Comparison of ENCODE assay signal across 1 cellular context in the genomic region with DNA sequence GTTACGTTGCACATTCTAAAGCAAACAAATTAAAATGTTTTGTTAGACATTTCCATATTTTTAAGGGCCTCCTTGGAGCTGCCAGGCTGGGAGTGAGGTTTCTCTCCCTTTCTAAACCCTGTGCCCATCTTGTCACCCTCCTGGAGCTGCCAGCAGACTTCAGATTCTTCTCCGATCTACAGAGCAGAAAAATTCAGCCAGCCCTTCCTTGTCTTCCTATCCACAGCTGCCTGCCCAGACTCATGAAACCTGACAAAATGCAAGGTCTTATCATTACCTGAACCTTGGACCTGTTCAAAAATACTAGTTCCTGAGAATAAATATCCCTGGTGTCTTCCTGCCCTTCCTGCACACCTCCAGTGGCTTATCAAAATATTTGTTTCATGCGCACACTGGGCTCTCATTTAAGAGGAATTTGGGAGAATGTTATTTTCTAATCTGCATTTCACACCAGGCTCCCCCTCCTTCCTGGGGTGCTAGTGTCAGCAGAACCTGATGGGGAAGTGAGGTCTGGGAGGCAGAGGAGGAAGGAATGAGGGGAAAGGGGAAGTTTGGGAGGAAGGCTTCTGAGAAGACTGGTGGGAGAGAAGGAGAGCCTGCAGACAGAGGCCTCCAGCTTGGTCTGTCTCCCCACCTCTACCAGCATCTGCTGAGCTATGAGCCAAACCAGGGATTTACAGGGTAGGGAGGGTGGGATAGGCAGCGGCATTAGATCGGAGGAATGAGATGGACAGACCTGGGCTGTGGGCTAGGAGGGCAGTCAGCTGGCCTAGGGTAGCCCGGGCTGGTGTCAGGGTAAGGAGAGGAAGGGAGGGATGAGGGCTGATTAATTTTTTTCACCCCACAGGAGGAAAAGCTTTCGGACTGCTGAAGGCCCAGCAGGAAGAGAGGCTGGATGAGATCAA.
TF ChIP-seq lines count a peak whose summit lies in the region.

A gene (plus strand): TSS at position 561 of the 905 bp plus-strand sequence. CDS start 96 bp downstream, at position 657.

TF ChIP-seq in HepG2, 621 proteins besides CTCF, POLR2A, EP300 and RAD21 (continued from another document):
- TF ChIP-seq, protein P1, sequence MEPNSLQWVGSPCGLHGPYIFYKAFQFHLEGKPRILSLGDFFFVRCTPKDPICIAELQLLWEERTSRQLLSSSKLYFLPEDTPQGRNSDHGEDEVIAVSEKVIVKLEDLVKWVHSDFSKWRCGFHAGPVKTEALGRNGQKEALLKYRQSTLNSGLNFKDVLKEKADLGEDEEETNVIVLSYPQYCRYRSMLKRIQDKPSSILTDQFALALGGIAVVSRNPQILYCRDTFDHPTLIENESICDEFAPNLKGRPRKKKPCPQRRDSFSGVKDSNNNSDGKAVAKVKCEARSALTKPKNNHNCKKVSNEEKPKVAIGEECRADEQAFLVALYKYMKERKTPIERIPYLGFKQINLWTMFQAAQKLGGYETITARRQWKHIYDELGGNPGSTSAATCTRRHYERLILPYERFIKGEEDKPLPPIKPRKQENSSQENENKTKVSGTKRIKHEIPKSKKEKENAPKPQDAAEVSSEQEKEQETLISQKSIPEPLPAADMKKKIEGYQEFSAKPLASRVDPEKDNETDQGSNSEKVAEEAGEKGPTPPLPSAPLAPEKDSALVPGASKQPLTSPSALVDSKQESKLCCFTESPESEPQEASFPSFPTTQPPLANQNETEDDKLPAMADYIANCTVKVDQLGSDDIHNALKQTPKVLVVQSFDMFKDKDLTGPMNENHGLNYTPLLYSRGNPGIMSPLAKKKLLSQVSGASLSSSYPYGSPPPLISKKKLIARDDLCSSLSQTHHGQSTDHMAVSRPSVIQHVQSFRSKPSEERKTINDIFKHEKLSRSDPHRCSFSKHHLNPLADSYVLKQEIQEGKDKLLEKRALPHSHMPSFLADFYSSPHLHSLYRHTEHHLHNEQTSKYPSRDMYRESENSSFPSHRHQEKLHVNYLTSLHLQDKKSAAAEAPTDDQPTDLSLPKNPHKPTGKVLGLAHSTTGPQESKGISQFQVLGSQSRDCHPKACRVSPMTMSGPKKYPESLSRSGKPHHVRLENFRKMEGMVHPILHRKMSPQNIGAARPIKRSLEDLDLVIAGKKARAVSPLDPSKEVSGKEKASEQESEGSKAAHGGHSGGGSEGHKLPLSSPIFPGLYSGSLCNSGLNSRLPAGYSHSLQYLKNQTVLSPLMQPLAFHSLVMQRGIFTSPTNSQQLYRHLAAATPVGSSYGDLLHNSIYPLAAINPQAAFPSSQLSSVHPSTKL (CRISPR knock-in tag; IDR thresholded peaks at IDR 0.05): peak; percentile 40; the same call in 1 of the 2 replicates
- TF ChIP-seq TBX2 (CRISPR knock-in tag; IDR thresholded peaks at IDR 0.05; ENCODE audit: borderline replicate concordance) (peak; percentile 78; the same call in 1 of the 2 replicates), ELF3 (CRISPR knock-in tag; IDR thresholded peaks at IDR 0.05) (0 out of 2 replicates have a peak, but pooled peaks have one; percentile 61), ARNT2 (CRISPR knock-in tag; IDR thresholded peaks at IDR 0.05; ENCODE audit: low read depth) (0 out of 2 replicates have a peak, but pooled peaks have one; percentile 13), ZNF670 (CRISPR knock-in tag; IDR thresholded peaks at IDR 0.05; ENCODE audit: borderline replicate concordance) (0 out of 2 replicates have a peak, but pooled peaks have one; percentile 0), TRIM24 (CRISPR knock-in tag; IDR thresholded peaks at IDR 0.05) (no peak), ZNF788 (CRISPR knock-in tag; IDR thresholded peaks at IDR 0.05; ENCODE audit: borderline replicate concordance) (no peak), HNF4A (CRISPR knock-in tag; IDR thresholded peaks at IDR 0.05) (peak; percentile 83), ETV5 (CRISPR knock-in tag; IDR thresholded peaks at IDR 0.05; ENCODE audit: borderline replicate concordance) (peak; percentile 21; the same call in 1 of the 2 replicates), HOXA3 (CRISPR knock-in tag; IDR thresholded peaks at IDR 0.05) (0 out of 2 replicates have a peak, but pooled peaks have one; percentile 19), STAG1 (CRISPR knock-in tag; IDR thresholded peaks at IDR 0.05) (0 out of 2 replicates have a peak, but pooled peaks have one; percentile 4), SOX13 (IDR thresholded peaks at IDR 0.05) (no peak), SOX13 (CRISPR knock-in tag; conservative IDR thresholded peaks at IDR 0.05 in 1 of 2, IDR thresholded peaks at IDR 0.05 in 1 of 2) (peak in 1 of 2 experiments; percentile 9; a peak in 1 of 4 replicates), RELA (CRISPR knock-in tag; IDR thresholded peaks at IDR 0.05) (0 out of 2 replicates have a peak, but pooled peaks have one; percentile 3), PITX1 (CRISPR knock-in tag; IDR thresholded peaks at IDR 0.05) (peak; percentile 19; the same call in 1 of the 2 replicates), FOXA3 (CRISPR knock-in tag; IDR thresholded peaks at IDR 0.05) (peak; percentile 49), GABPA (IDR thresholded peaks at IDR 0.05; ENCODE audit: low read depth, low read length) (no peak), GABPA (CRISPR knock-in tag; IDR thresholded peaks at IDR 0.05; ENCODE audit: low read depth) (peak; percentile 25; the same call in 1 of the 2 replicates), ZNF766 (CRISPR knock-in tag; IDR thresholded peaks at IDR 0.05; ENCODE audit: borderline replicate concordance) (0 out of 2 replicates have a peak, but pooled peaks have one; percentile 75), KAT8 (CRISPR knock-in tag; IDR thresholded peaks at IDR 0.05) (no peak)
- TF ChIP-seq, protein P2, sequence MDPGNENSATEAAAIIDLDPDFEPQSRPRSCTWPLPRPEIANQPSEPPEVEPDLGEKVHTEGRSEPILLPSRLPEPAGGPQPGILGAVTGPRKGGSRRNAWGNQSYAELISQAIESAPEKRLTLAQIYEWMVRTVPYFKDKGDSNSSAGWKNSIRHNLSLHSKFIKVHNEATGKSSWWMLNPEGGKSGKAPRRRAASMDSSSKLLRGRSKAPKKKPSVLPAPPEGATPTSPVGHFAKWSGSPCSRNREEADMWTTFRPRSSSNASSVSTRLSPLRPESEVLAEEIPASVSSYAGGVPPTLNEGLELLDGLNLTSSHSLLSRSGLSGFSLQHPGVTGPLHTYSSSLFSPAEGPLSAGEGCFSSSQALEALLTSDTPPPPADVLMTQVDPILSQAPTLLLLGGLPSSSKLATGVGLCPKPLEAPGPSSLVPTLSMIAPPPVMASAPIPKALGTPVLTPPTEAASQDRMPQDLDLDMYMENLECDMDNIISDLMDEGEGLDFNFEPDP (CRISPR knock-in tag; conservative IDR thresholded peaks at IDR 0.05): 0 out of 2 replicates have a peak, but pooled peaks have one; percentile 34
- TF ChIP-seq, protein P3, sequence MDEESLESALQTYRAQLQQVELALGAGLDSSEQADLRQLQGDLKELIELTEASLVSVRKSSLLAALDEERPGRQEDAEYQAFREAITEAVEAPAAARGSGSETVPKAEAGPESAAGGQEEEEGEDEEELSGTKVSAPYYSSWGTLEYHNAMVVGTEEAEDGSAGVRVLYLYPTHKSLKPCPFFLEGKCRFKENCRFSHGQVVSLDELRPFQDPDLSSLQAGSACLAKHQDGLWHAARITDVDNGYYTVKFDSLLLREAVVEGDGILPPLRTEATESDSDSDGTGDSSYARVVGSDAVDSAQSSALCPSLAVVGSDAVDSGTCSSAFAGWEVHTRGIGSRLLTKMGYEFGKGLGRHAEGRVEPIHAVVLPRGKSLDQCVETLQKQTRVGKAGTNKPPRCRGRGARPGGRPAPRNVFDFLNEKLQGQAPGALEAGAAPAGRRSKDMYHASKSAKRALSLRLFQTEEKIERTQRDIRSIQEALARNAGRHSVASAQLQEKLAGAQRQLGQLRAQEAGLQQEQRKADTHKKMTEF (CRISPR knock-in tag; IDR thresholded peaks at IDR 0.05): peak; percentile 21; the same call in 1 of the 2 replicates
- TF ChIP-seq, protein P4, sequence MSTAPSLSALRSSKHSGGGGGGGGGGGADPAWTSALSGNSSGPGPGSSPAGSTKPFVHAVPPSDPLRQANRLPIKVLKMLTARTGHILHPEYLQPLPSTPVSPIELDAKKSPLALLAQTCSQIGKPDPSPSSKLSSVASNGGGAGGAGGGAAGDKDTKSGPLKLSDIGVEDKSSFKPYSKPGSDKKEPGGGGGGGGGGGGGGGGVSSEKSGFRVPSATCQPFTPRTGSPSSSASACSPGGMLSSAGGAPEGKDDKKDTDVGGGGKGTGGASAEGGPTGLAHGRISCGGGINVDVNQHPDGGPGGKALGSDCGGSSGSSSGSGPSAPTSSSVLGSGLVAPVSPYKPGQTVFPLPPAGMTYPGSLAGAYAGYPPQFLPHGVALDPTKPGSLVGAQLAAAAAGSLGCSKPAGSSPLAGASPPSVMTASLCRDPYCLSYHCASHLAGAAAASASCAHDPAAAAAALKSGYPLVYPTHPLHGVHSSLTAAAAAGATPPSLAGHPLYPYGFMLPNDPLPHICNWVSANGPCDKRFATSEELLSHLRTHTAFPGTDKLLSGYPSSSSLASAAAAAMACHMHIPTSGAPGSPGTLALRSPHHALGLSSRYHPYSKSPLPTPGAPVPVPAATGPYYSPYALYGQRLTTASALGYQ (CRISPR knock-in tag; IDR thresholded peaks at IDR 0.05): 0 out of 2 replicates have a peak, but pooled peaks have one; percentile 37
- TF ChIP-seq, protein P5, sequence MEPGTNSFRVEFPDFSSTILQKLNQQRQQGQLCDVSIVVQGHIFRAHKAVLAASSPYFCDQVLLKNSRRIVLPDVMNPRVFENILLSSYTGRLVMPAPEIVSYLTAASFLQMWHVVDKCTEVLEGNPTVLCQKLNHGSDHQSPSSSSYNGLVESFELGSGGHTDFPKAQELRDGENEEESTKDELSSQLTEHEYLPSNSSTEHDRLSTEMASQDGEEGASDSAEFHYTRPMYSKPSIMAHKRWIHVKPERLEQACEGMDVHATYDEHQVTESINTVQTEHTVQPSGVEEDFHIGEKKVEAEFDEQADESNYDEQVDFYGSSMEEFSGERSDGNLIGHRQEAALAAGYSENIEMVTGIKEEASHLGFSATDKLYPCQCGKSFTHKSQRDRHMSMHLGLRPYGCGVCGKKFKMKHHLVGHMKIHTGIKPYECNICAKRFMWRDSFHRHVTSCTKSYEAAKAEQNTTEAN (CRISPR knock-in tag; conservative IDR thresholded peaks at IDR 0.05): peak; percentile 66; the same call in 1 of the 2 replicates
- TF ChIP-seq, protein P6, sequence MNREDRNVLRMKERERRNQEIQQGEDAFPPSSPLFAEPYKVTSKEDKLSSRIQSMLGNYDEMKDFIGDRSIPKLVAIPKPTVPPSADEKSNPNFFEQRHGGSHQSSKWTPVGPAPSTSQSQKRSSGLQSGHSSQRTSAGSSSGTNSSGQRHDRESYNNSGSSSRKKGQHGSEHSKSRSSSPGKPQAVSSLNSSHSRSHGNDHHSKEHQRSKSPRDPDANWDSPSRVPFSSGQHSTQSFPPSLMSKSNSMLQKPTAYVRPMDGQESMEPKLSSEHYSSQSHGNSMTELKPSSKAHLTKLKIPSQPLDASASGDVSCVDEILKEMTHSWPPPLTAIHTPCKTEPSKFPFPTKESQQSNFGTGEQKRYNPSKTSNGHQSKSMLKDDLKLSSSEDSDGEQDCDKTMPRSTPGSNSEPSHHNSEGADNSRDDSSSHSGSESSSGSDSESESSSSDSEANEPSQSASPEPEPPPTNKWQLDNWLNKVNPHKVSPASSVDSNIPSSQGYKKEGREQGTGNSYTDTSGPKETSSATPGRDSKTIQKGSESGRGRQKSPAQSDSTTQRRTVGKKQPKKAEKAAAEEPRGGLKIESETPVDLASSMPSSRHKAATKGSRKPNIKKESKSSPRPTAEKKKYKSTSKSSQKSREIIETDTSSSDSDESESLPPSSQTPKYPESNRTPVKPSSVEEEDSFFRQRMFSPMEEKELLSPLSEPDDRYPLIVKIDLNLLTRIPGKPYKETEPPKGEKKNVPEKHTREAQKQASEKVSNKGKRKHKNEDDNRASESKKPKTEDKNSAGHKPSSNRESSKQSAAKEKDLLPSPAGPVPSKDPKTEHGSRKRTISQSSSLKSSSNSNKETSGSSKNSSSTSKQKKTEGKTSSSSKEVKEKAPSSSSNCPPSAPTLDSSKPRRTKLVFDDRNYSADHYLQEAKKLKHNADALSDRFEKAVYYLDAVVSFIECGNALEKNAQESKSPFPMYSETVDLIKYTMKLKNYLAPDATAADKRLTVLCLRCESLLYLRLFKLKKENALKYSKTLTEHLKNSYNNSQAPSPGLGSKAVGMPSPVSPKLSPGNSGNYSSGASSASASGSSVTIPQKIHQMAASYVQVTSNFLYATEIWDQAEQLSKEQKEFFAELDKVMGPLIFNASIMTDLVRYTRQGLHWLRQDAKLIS (CRISPR knock-in tag; IDR thresholded peaks at IDR 0.05): no peak
- TF ChIP-seq, protein P7, sequence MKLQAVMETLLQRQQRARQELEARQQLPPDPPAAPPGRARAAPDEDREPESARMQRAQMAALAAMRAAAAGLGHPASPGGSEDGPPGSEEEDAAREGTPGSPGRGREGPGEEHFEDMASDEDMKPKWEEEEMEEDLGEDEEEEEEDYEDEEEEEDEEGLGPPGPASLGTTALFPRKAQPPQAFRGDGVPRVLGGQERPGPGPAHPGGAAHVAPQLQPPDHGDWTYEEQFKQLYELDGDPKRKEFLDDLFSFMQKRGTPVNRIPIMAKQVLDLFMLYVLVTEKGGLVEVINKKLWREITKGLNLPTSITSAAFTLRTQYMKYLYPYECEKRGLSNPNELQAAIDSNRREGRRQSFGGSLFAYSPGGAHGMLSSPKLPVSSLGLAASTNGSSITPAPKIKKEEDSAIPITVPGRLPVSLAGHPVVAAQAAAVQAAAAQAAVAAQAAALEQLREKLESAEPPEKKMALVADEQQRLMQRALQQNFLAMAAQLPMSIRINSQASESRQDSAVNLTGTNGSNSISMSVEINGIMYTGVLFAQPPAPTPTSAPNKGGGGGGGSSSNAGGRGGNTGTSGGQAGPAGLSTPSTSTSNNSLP (IDR thresholded peaks at IDR 0.05; ENCODE audit: low read depth, low read length): 0 out of 2 replicates have a peak, but pooled peaks have one; percentile 28
TF ChIP-seq in HepG2: peak in this region for 45.
